1 cellular context compared by ENCODE assay signal in the genomic region with DNA sequence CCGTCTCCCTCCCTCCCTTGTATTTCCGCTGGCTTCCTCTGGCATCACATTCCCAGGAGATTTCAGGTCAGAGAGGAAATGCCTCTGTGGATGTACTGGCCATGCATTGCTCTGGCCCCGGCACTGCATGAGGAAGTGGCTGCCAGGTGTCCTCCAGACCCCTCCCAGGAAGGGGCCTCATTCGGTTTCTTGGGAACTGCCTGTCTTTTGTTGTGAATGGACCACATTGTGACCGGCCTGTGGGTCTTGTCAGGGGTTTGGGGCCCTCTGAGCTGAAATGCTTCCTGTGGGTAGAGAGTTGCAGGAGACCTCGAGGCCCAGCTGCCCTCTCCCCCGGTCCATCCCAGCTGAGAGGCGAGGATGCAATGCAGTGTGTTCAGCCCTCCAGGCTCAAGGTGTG.
TF ChIP-seq lines count a peak whose summit lies in the region.

No MANE protein-coding gene starts in this region.

TF ChIP-seq in GM23338, 12 proteins besides CTCF, POLR2A, EP300 and RAD21 (continued from another document):
- TF ChIP-seq, protein P1, sequence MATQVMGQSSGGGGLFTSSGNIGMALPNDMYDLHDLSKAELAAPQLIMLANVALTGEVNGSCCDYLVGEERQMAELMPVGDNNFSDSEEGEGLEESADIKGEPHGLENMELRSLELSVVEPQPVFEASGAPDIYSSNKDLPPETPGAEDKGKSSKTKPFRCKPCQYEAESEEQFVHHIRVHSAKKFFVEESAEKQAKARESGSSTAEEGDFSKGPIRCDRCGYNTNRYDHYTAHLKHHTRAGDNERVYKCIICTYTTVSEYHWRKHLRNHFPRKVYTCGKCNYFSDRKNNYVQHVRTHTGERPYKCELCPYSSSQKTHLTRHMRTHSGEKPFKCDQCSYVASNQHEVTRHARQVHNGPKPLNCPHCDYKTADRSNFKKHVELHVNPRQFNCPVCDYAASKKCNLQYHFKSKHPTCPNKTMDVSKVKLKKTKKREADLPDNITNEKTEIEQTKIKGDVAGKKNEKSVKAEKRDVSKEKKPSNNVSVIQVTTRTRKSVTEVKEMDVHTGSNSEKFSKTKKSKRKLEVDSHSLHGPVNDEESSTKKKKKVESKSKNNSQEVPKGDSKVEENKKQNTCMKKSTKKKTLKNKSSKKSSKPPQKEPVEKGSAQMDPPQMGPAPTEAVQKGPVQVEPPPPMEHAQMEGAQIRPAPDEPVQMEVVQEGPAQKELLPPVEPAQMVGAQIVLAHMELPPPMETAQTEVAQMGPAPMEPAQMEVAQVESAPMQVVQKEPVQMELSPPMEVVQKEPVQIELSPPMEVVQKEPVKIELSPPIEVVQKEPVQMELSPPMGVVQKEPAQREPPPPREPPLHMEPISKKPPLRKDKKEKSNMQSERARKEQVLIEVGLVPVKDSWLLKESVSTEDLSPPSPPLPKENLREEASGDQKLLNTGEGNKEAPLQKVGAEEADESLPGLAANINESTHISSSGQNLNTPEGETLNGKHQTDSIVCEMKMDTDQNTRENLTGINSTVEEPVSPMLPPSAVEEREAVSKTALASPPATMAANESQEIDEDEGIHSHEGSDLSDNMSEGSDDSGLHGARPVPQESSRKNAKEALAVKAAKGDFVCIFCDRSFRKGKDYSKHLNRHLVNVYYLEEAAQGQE (IDR thresholded peaks at IDR 0.05; ENCODE audit: unreplicated experiment), result no peak
- TF ChIP-seq JUNB (IDR thresholded peaks at IDR 0.05; ENCODE audit: unreplicated experiment) (no peak), STAT1 (IDR thresholded peaks at IDR 0.05; ENCODE audit: unreplicated experiment) (no peak), NANOG (IDR thresholded peaks at IDR 0.05; ENCODE audit: borderline replicate concordance) (no peak), ZNF331 (CRISPR knock-in tag; IDR thresholded peaks at IDR 0.05; ENCODE audit: low read depth) (no peak), EZH2phosphoT487 (IDR thresholded peaks at IDR 0.05; ENCODE audit: unreplicated experiment) (no peak), CREB1 (CRISPR knock-in tag; IDR thresholded peaks at IDR 0.05; ENCODE audit: low read depth) (no peak)
- TF ChIP-seq, protein P2, sequence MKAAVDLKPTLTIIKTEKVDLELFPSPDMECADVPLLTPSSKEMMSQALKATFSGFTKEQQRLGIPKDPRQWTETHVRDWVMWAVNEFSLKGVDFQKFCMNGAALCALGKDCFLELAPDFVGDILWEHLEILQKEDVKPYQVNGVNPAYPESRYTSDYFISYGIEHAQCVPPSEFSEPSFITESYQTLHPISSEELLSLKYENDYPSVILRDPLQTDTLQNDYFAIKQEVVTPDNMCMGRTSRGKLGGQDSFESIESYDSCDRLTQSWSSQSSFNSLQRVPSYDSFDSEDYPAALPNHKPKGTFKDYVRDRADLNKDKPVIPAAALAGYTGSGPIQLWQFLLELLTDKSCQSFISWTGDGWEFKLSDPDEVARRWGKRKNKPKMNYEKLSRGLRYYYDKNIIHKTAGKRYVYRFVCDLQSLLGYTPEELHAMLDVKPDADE (IDR thresholded peaks at IDR 0.05), result no peak
- TF ChIP-seq, protein P3, sequence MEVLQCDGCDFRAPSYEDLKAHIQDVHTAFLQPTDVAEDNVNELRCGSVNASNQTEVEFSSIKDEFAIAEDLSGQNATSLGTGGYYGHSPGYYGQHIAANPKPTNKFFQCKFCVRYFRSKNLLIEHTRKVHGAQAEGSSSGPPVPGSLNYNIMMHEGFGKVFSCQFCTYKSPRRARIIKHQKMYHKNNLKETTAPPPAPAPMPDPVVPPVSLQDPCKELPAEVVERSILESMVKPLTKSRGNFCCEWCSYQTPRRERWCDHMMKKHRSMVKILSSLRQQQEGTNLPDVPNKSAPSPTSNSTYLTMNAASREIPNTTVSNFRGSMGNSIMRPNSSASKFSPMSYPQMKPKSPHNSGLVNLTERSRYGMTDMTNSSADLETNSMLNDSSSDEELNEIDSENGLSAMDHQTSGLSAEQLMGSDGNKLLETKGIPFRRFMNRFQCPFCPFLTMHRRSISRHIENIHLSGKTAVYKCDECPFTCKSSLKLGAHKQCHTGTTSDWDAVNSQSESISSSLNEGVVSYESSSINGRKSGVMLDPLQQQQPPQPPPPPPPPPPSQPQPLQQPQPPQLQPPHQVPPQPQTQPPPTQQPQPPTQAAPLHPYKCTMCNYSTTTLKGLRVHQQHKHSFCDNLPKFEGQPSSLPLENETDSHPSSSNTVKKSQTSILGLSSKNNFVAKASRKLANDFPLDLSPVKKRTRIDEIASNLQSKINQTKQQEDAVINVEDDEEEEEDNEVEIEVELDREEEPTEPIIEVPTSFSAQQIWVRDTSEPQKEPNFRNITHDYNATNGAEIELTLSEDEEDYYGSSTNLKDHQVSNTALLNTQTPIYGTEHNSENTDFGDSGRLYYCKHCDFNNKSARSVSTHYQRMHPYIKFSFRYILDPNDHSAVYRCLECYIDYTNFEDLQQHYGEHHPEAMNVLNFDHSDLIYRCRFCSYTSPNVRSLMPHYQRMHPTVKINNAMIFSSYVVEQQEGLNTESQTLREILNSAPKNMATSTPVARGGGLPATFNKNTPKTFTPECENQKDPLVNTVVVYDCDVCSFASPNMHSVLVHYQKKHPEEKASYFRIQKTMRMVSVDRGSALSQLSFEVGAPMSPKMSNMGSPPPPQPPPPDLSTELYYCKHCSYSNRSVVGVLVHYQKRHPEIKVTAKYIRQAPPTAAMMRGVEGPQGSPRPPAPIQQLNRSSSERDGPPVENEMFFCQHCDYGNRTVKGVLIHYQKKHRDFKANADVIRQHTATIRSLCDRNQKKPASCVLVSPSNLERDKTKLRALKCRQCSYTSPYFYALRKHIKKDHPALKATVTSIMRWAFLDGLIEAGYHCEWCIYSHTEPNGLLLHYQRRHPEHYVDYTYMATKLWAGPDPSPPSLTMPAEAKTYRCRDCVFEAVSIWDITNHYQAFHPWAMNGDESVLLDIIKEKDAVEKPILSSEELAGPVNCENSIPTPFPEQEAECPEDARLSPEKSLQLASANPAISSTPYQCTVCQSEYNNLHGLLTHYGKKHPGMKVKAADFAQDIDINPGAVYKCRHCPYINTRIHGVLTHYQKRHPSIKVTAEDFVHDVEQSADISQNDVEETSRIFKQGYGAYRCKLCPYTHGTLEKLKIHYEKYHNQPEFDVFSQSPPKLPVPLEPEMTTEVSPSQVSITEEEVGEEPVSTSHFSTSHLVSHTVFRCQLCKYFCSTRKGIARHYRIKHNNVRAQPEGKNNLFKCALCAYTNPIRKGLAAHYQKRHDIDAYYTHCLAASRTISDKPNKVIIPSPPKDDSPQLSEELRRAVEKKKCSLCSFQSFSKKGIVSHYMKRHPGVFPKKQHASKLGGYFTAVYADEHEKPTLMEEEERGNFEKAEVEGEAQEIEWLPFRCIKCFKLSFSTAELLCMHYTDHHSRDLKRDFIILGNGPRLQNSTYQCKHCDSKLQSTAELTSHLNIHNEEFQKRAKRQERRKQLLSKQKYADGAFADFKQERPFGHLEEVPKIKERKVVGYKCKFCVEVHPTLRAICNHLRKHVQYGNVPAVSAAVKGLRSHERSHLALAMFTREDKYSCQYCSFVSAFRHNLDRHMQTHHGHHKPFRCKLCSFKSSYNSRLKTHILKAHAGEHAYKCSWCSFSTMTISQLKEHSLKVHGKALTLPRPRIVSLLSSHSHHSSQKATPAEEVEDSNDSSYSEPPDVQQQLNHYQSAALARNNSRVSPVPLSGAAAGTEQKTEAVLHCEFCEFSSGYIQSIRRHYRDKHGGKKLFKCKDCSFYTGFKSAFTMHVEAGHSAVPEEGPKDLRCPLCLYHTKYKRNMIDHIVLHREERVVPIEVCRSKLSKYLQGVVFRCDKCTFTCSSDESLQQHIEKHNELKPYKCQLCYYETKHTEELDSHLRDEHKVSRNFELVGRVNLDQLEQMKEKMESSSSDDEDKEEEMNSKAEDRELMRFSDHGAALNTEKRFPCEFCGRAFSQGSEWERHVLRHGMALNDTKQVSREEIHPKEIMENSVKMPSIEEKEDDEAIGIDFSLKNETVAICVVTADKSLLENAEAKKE (CRISPR knock-in tag; IDR thresholded peaks at IDR 0.05), result no peak
